In genomic region chr9:86945868-86946711, GRCh38 we compare ENCODE assay signal across 8 cellular contexts. TPM values are rescaled to one million over a fixed set of nuclear protein-coding genes. Genes with fewer than 3 reads are reported as not detected.
DNase-seq lines count a peak whose midpoint lies in the region; ATAC-seq and TF ChIP-seq lines count a peak whose summit lies in the region.

No MANE protein-coding gene starts in this region.

- 1 to 2% methylated on average over 9 to 102 of the region's 119 CpGs for WGBS in testis, 2 donors

- ATAC-seq in HG03196 (IDR thresholded peaks at IDR 0.05; ENCODE audit: unreplicated experiment): peak; percentile 34
- peak; percentile 17 for ATAC-seq in omental fat pad (ENCODE audit: low FRiP score)

- H3K9me3 ChIP-seq in testis: no peaks in the 10 kb centered on the region

- DNase-seq in NOMO-1 treated with dmso at 0.1 percent for 144 hours (lab: John Stamatoyannopoulos, UW; ENCODE audit: unreplicated experiment): peak; percentile 7
- no peak for DNase-seq in NOMO-1 treated with DMSO at 0.1 percent for 48 hours (lab: John Stamatoyannopoulos, UW; ENCODE audit: unreplicated experiment)
- DNase-seq in SHP77 (lab: John Stamatoyannopoulos, UW): peak; percentile 29 to 59
- DNase-seq in activated naive CD4-positive, alpha-beta T cell treated with anti-CD3 and anti-CD28 coated beads, Interleukin-2, amount 50 U/mL, for 16 hours: peak; percentile 74
- DNase-seq in glomerular visceral epithelial cell (ENCODE audit: extremely low spot score): peak; percentile 65
- DNase-seq in omental fat pad (ENCODE audit: low spot score): no peak
- DNase-seq in testis: peak; percentile 69

- no peak for TF ChIP-seq CTCF in omental fat pad (IDR thresholded peaks at IDR 0.05)
- TF ChIP-seq CTCF in testis (IDR thresholded peaks at IDR 0.05): peak in 1 of 3 experiments; percentile 1

- H3K36me3 ChIP-seq in testis (ENCODE audit: low read depth, missing control alignments): no peaks in the 10 kb centered on the region

- peak overlapping the region; percentile 79 to 89 for H3K27ac ChIP-seq in testis

- TF ChIP-seq POLR2A in testis (IDR thresholded peaks at IDR 0.05): no peak

- intact Hi-C loops in testis (cut with DNase I; ENCODE audit: low total_unique reads): loop anchor here (5.0 kb wide), 1 partner anchor 459 kb away; no protein-coding TSS in a partner anchor

- peaks cover 25% of the 10 kb centered on the region for H3K4me1 ChIP-seq in testis

- H3K27me3 ChIP-seq in testis: no peaks in the 10 kb centered on the region

- H3K4me3 ChIP-seq in testis: peak overlapping the region; percentile 77 to 84

RNA-seq across cellular contexts. Expression of gene GAS1, which starts 1.2 kb away (rescaled TPM):
- 100 to 1,000 TPM in 2 of 4 donors, 10 to 100 TPM in 2; 27.0 to 328 (median 97.9) TPM for total RNA-seq in omental fat pad
- total RNA-seq in testis: 10 to 100 TPM; 12.9 to 13.9 TPM
- polyA plus RNA-seq in testis (ENCODE audit: insufficient read depth, low read depth, low replicate concordance): 25.7 TPM

Comparison
In these comparisons a context has a peak if more than half of its experiments do, and no peak if none do; other contexts are left out.
1. DNase-seq: peak in NOMO-1 treated with dmso at 0.1 percent for 144 hours (single experiment), SHP77 (2 of 2), activated naive CD4-positive, alpha-beta T cell treated with anti-CD3 and anti-CD28 coated beads, Interleukin-2, amount 50 U/mL, for 16 hours (single experiment), glomerular visceral epithelial cell (single experiment) and testis (single experiment); none in NOMO-1 treated with DMSO at 0.1 percent for 48 hours (single experiment) and omental fat pad (single experiment).